In the genomic region with DNA sequence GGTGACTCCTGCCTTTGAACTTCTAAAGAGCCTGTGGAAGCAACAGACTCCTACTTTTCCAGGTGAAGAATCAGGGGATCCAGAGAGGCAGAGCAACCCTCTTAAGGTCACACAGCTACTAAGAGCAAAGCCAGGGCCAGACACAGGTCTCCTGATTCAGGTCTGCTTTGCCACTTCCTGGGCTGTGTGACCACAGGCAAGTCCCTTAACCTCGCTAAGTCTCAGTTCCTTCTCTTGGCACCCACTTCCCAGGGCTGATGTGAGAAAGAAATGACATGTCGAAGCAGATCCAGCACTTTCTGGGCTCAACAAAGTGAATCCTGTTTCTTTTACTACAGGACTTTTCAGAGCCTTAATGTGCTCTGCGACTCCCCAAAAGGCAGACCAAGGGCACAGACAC, we compare ENCODE assay signal across 14 cellular contexts. TPM values are rescaled to one million over a fixed set of nuclear protein-coding genes. Genes with fewer than 3 reads are reported as not detected.
A peak's percentile ranks its signal among the peaks of the same experiment; 100 is the strongest.
DNase-seq lines count a peak whose midpoint lies in the region; ATAC-seq and TF ChIP-seq lines count a peak whose summit lies in the region.
"Had no signal": no experiment of that assay in that cellular context is flagged by ENCODE, and none has a peak within 500 bp of the region (broad histone marks: within the 10 kb centered on the region; RNA-seq: fewer than 3 reads in every experiment).

No MANE protein-coding gene starts in this region.

- TF ChIP-seq CTCF in GM20000 (IDR thresholded peaks at IDR 0.05; ENCODE audit: extremely low read depth, missing control alignments), result no peak
- no peak for TF ChIP-seq CTCF in mucosa of descending colon (IDR thresholded peaks at IDR 0.05)

- H3K27ac Mint-ChIP-seq in naive thymus-derived CD8-positive, alpha-beta T cell, result peak overlapping the region in 1 of 10 donors; percentile 43

- peaks cover 11% of the 10 kb centered on the region for H3K36me3 ChIP-seq in mucosa of descending colon (ENCODE audit: low read depth)

- H3K9me3 Mint-ChIP-seq in naive thymus-derived CD8-positive, alpha-beta T cell, result no peaks in the 10 kb centered on the region
- H3K9me3 Mint-ChIP-seq: activated naive CD4-positive, alpha-beta T cell treated with anti-CD3 and anti-CD28 coated beads, Interleukin-2, amount 50 U/mL, for 24 hours had no signal

- intact Hi-C loops in mucosa of descending colon (cut with DNase I, micrococcal nuclease), result no loop called here

- DNase-seq in CD1c-positive myeloid dendritic cell (ENCODE audit: extremely low spot score) (peak; percentile 81), GM20000 (ENCODE audit: low spot score) (peak; percentile 63), SKM-1 treated with dmso at 0.1 percent for 144 hours (lab: John Stamatoyannopoulos, UW; ENCODE audit: unreplicated experiment) (peak; percentile 62), mucosa of descending colon (no peak), 8988T (no peak)
- no peak for DNase-seq in naive thymus-derived CD8-positive, alpha-beta T cell
- DNase-seq in stimulated activated CD4-positive, alpha-beta T cell treated with anti-CD3 and anti-CD28 coated beads, Interleukin-2, amount 100 ng/mL, for 24 hours, result no peak
- DNase-seq: heart left ventricle; NCI-H1092 treated with DMSO at 0.1 percent for 48 hours; right cardiac atrium; stimulated activated CD4-positive, alpha-beta T cell treated with anti-CD3 and anti-CD28 coated beads, Interleukin-4, amount 100 ng/mL, for 4 hours; stimulated activated naive CD8-positive, alpha-beta T cell treated with anti-CD3 and anti-CD28 coated beads, Interleukin-15, Interleukin-2, amounts not matched to agents 100 U/mL and 50 U/mL, for 24 hours had no signal

- H3K4me3 Mint-ChIP-seq in naive thymus-derived CD8-positive, alpha-beta T cell, result no peak overlapping the region
- H3K4me3 Mint-ChIP-seq: activated naive CD4-positive, alpha-beta T cell treated with anti-CD3 and anti-CD28 coated beads, Interleukin-2, amount 50 U/mL, for 24 hours had no signal

- no peak overlapping the region for H3K4me3 ChIP-seq in mucosa of descending colon
- H3K4me3 ChIP-seq: heart left ventricle had no signal

- peak; percentile 37 for ATAC-seq in mucosa of descending colon
- no peak for ATAC-seq in naive thymus-derived CD8-positive, alpha-beta T cell
- ATAC-seq in GM18907 (IDR thresholded peaks at IDR 0.05; ENCODE audit: unreplicated experiment), result no peak
- ATAC-seq: heart left ventricle; right cardiac atrium; stimulated activated naive CD8-positive, alpha-beta T cell treated with anti-CD3 and anti-CD28 coated beads, Interleukin-15, Interleukin-2, amounts not matched to agents 100 U/mL and 50 U/mL, for 24 hours had no signal

- peaks cover 0 to 9% (median 0%) of the 10 kb centered on the region in 4 donors for H3K4me1 Mint-ChIP-seq in naive thymus-derived CD8-positive, alpha-beta T cell
- H3K4me1 Mint-ChIP-seq: activated naive CD4-positive, alpha-beta T cell treated with anti-CD3 and anti-CD28 coated beads, Interleukin-2, amount 50 U/mL, for 24 hours had no signal

- peaks cover 0 to 85% (median 13%) of the 10 kb centered on the region in 3 donors for H3K36me3 Mint-ChIP-seq in naive thymus-derived CD8-positive, alpha-beta T cell

- POLR2A ChIA-PET in naive thymus-derived CD8-positive, alpha-beta T cell (lab: Charles Lee), result no interaction called here

- no peaks in the 10 kb centered on the region for H3K9me3 ChIP-seq in mucosa of descending colon
- H3K9me3 ChIP-seq: heart left ventricle had no signal

- no peaks in the 10 kb centered on the region for H3K27me3 Mint-ChIP-seq in naive thymus-derived CD8-positive, alpha-beta T cell
- H3K27me3 Mint-ChIP-seq: activated naive CD4-positive, alpha-beta T cell treated with anti-CD3 and anti-CD28 coated beads, Interleukin-2, amount 50 U/mL, for 24 hours had no signal

- H3K4me1 ChIP-seq in mucosa of descending colon (ENCODE audit: low read depth), result peaks cover 6% of the 10 kb centered on the region

RNA-seq across cellular contexts. Expression of a gene that starts 30.2 kb away (rescaled TPM):
- total RNA-seq in mucosa of descending colon, result 100 to 1,000 TPM; 102 to 178 (median 154) TPM
- 10 to 100 TPM; 53.9 to 59.7 TPM for total RNA-seq in naive thymus-derived CD8-positive, alpha-beta T cell
- 100 to 1,000 TPM; 288 to 333 (median 323) TPM for polyA plus RNA-seq in naive thymus-derived CD8-positive, alpha-beta T cell

RNA-seq across cellular contexts. Expression of a gene that starts 30.5 kb away (rescaled TPM):
- total RNA-seq in mucosa of descending colon, result 10 to 100 TPM; 12.3 to 19.5 (median 16.1) TPM
- total RNA-seq in naive thymus-derived CD8-positive, alpha-beta T cell, result 10 to 100 TPM; 17.5 to 23.8 TPM
- polyA plus RNA-seq in naive thymus-derived CD8-positive, alpha-beta T cell, result 10 to 100 TPM; 44.2 to 58.5 (median 46.3) TPM

RNA-seq across cellular contexts. Expression of a gene that starts 40.7 kb away (rescaled TPM):
- 10 to 100 TPM; 61.3 to 81.0 (median 63.5) TPM for total RNA-seq in mucosa of descending colon
- total RNA-seq in naive thymus-derived CD8-positive, alpha-beta T cell, result 10 to 100 TPM; 86.5 to 87.7 TPM
- polyA plus RNA-seq in naive thymus-derived CD8-positive, alpha-beta T cell, result 10 to 100 TPM; 41.2 to 72.7 (median 55.0) TPM

Comparison
In these comparisons a context has a peak if more than half of its experiments do, and no peak if none do; other contexts are left out.
1. DNase-seq: peak in CD1c-positive myeloid dendritic cell (single experiment), GM20000 (single experiment) and SKM-1 treated with dmso at 0.1 percent for 144 hours (single experiment); none in mucosa of descending colon (0 of 3), naive thymus-derived CD8-positive, alpha-beta T cell (0 of 10), stimulated activated CD4-positive, alpha-beta T cell treated with anti-CD3 and anti-CD28 coated beads, Interleukin-2, amount 100 ng/mL, for 24 hours (0 of 2) and 8988T (single experiment).